1 cellular context compared by ENCODE assay signal in the genomic region with DNA sequence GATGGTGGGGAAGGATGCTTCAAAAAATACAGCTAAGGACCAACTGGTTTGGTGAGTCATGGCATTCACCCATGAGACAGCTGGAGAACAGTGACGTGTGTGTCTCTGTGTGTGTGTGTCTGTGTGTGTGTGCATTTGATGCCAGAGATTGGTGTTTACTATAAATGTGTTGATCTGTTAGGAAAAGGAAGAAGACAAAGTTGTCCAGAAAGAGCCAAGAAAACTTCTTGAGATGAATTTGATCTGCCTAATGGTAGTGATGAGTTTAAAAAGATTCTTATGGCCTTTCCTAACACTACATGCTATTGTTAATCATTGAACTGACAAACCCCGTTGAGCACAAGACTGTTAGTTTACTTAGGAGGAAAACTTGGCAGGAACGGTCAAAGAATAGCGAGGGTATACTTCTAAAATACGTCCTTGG.
TF ChIP-seq lines count a peak whose summit lies in the region.

No MANE protein-coding gene starts in this region.

TF ChIP-seq in HepG2, 621 proteins besides CTCF, POLR2A, EP300 and RAD21 (continued from another document and continues in another):
- TF ChIP-seq, protein P1, sequence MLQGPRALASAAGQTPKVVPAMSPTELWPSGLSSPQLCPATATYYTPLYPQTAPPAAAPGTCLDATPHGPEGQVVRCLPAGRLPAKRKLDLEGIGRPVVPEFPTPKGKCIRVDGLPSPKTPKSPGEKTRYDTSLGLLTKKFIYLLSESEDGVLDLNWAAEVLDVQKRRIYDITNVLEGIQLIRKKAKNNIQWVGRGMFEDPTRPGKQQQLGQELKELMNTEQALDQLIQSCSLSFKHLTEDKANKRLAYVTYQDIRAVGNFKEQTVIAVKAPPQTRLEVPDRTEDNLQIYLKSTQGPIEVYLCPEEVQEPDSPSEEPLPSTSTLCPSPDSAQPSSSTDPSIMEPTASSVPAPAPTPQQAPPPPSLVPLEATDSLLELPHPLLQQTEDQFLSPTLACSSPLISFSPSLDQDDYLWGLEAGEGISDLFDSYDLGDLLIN (CRISPR knock-in tag; IDR thresholded peaks at IDR 0.05; ENCODE audit: borderline replicate concordance): no peak
- TF ChIP-seq NR2F6 (IDR thresholded peaks at IDR 0.05): peak; percentile 15; the same call in 1 of the 2 replicates
- TF ChIP-seq NR2F6 (CRISPR knock-in tag; IDR thresholded peaks at IDR 0.05): peak; percentile 61; the same call in 1 of the 2 replicates
- TF ChIP-seq, protein P2, sequence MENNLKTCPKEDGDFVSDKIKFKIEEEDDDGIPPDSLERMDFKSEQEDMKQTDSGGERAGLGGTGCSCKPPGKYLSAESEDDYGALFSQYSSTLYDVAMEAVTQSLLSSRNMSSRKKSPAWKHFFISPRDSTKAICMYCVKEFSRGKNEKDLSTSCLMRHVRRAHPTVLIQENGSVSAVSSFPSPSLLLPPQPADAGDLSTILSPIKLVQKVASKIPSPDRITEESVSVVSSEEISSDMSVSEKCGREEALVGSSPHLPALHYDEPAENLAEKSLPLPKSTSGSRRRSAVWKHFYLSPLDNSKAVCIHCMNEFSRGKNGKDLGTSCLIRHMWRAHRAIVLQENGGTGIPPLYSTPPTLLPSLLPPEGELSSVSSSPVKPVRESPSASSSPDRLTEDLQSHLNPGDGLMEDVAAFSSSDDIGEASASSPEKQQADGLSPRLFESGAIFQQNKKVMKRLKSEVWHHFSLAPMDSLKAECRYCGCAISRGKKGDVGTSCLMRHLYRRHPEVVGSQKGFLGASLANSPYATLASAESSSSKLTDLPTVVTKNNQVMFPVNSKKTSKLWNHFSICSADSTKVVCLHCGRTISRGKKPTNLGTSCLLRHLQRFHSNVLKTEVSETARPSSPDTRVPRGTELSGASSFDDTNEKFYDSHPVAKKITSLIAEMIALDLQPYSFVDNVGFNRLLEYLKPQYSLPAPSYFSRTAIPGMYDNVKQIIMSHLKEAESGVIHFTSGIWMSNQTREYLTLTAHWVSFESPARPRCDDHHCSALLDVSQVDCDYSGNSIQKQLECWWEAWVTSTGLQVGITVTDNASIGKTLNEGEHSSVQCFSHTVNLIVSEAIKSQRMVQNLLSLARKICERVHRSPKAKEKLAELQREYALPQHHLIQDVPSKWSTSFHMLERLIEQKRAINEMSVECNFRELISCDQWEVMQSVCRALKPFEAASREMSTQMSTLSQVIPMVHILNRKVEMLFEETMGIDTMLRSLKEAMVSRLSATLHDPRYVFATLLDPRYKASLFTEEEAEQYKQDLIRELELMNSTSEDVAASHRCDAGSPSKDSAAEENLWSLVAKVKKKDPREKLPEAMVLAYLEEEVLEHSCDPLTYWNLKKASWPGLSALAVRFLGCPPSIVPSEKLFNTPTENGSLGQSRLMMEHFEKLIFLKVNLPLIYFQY (CRISPR knock-in tag; IDR thresholded peaks at IDR 0.05; ENCODE audit: borderline replicate concordance): no peak
- no peak for TF ChIP-seq ZSCAN29 (CRISPR knock-in tag; conservative IDR thresholded peaks at IDR 0.05)
- TF ChIP-seq JUND (CRISPR knock-in tag; IDR thresholded peaks at IDR 0.05): 0 out of 2 replicates have a peak, but pooled peaks have one; percentile 41
- TF ChIP-seq, protein P3, sequence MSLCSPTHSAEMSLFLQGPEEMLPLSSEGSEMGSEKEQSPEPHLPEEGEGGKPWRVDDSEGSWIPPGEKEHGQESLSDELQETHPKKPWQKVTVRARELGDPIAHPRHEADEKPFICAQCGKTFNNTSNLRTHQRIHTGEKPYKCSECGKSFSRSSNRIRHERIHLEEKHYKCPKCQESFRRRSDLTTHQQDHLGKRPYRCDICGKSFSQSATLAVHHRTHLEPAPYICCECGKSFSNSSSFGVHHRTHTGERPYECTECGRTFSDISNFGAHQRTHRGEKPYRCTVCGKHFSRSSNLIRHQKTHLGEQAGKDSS (CRISPR knock-in tag; IDR thresholded peaks at IDR 0.05; ENCODE audit: borderline replicate concordance, low read depth): no peak
- no peak for TF ChIP-seq ZNF746 (CRISPR knock-in tag; IDR thresholded peaks at IDR 0.05)
- TF ChIP-seq SOX5 (CRISPR knock-in tag; IDR thresholded peaks at IDR 0.05; ENCODE audit: borderline replicate concordance): peak; percentile 85; the same call in 1 of the 2 replicates
- TF ChIP-seq KDM6A (CRISPR knock-in tag; IDR thresholded peaks at IDR 0.05; ENCODE audit: low read depth): peak; percentile 31; the same call in 1 of the 2 replicates
- no peak for TF ChIP-seq TOE1 (CRISPR knock-in tag; IDR thresholded peaks at IDR 0.05)
- TF ChIP-seq GZF1 (CRISPR knock-in tag; IDR thresholded peaks at IDR 0.05): no peak
- no peak for TF ChIP-seq ZNF558 (CRISPR knock-in tag; IDR thresholded peaks at IDR 0.05; ENCODE audit: borderline replicate concordance)
- no peak for TF ChIP-seq CAMTA2 (CRISPR knock-in tag; IDR thresholded peaks at IDR 0.05; ENCODE audit: borderline replicate concordance)
- TF ChIP-seq, protein P4, sequence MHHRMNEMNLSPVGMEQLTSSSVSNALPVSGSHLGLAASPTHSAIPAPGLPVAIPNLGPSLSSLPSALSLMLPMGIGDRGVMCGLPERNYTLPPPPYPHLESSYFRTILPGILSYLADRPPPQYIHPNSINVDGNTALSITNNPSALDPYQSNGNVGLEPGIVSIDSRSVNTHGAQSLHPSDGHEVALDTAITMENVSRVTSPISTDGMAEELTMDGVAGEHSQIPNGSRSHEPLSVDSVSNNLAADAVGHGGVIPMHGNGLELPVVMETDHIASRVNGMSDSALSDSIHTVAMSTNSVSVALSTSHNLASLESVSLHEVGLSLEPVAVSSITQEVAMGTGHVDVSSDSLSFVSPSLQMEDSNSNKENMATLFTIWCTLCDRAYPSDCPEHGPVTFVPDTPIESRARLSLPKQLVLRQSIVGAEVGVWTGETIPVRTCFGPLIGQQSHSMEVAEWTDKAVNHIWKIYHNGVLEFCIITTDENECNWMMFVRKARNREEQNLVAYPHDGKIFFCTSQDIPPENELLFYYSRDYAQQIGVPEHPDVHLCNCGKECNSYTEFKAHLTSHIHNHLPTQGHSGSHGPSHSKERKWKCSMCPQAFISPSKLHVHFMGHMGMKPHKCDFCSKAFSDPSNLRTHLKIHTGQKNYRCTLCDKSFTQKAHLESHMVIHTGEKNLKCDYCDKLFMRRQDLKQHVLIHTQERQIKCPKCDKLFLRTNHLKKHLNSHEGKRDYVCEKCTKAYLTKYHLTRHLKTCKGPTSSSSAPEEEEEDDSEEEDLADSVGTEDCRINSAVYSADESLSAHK (CRISPR knock-in tag; IDR thresholded peaks at IDR 0.05; ENCODE audit: borderline replicate concordance): no peak
- no peak for TF ChIP-seq DR1 (CRISPR knock-in tag; IDR thresholded peaks at IDR 0.05)
- TF ChIP-seq TCF7 (IDR thresholded peaks at IDR 0.05; ENCODE audit: low read depth): peak; percentile 49; the same call in 1 of the 2 replicates
- TF ChIP-seq PLRG1 (conservative IDR thresholded peaks at IDR 0.05): no peak
- TF ChIP-seq THAP11 (CRISPR knock-in tag; IDR thresholded peaks at IDR 0.05): peak; percentile 22; the same call in 1 of the 2 replicates
- TF ChIP-seq SOX6 (IDR thresholded peaks at IDR 0.05): no peak
- TF ChIP-seq SOX6 (CRISPR knock-in tag; IDR thresholded peaks at IDR 0.05): peak; percentile 76
- TF ChIP-seq, protein P5, sequence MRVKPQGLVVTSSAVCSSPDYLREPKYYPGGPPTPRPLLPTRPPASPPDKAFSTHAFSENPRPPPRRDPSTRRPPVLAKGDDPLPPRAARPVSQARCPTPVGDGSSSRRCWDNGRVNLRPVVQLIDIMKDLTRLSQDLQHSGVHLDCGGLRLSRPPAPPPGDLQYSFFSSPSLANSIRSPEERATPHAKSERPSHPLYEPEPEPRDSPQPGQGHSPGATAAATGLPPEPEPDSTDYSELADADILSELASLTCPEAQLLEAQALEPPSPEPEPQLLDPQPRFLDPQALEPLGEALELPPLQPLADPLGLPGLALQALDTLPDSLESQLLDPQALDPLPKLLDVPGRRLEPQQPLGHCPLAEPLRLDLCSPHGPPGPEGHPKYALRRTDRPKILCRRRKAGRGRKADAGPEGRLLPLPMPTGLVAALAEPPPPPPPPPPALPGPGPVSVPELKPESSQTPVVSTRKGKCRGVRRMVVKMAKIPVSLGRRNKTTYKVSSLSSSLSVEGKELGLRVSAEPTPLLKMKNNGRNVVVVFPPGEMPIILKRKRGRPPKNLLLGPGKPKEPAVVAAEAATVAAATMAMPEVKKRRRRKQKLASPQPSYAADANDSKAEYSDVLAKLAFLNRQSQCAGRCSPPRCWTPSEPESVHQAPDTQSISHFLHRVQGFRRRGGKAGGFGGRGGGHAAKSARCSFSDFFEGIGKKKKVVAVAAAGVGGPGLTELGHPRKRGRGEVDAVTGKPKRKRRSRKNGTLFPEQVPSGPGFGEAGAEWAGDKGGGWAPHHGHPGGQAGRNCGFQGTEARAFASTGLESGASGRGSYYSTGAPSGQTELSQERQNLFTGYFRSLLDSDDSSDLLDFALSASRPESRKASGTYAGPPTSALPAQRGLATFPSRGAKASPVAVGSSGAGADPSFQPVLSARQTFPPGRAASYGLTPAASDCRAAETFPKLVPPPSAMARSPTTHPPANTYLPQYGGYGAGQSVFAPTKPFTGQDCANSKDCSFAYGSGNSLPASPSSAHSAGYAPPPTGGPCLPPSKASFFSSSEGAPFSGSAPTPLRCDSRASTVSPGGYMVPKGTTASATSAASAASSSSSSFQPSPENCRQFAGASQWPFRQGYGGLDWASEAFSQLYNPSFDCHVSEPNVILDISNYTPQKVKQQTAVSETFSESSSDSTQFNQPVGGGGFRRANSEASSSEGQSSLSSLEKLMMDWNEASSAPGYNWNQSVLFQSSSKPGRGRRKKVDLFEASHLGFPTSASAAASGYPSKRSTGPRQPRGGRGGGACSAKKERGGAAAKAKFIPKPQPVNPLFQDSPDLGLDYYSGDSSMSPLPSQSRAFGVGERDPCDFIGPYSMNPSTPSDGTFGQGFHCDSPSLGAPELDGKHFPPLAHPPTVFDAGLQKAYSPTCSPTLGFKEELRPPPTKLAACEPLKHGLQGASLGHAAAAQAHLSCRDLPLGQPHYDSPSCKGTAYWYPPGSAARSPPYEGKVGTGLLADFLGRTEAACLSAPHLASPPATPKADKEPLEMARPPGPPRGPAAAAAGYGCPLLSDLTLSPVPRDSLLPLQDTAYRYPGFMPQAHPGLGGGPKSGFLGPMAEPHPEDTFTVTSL (CRISPR knock-in tag; IDR thresholded peaks at IDR 0.05; ENCODE audit: borderline replicate concordance): peak; percentile 75; the same call in 1 of the 2 replicates
- TF ChIP-seq, protein P6, sequence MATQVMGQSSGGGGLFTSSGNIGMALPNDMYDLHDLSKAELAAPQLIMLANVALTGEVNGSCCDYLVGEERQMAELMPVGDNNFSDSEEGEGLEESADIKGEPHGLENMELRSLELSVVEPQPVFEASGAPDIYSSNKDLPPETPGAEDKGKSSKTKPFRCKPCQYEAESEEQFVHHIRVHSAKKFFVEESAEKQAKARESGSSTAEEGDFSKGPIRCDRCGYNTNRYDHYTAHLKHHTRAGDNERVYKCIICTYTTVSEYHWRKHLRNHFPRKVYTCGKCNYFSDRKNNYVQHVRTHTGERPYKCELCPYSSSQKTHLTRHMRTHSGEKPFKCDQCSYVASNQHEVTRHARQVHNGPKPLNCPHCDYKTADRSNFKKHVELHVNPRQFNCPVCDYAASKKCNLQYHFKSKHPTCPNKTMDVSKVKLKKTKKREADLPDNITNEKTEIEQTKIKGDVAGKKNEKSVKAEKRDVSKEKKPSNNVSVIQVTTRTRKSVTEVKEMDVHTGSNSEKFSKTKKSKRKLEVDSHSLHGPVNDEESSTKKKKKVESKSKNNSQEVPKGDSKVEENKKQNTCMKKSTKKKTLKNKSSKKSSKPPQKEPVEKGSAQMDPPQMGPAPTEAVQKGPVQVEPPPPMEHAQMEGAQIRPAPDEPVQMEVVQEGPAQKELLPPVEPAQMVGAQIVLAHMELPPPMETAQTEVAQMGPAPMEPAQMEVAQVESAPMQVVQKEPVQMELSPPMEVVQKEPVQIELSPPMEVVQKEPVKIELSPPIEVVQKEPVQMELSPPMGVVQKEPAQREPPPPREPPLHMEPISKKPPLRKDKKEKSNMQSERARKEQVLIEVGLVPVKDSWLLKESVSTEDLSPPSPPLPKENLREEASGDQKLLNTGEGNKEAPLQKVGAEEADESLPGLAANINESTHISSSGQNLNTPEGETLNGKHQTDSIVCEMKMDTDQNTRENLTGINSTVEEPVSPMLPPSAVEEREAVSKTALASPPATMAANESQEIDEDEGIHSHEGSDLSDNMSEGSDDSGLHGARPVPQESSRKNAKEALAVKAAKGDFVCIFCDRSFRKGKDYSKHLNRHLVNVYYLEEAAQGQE (IDR thresholded peaks at IDR 0.05; ENCODE audit: borderline replicate concordance in 1 of 2, low read depth in 1 of 2, low read length in 2 of 2): 0 out of 4 replicates have a peak, but pooled peaks of 1 of the 2 experiments have one; percentile 3
- TF ChIP-seq ZFP36 (IDR thresholded peaks at IDR 0.05; ENCODE audit: borderline replicate concordance, low read depth, low read length, partially characterized antibody): no peak
- TF ChIP-seq, protein P7, sequence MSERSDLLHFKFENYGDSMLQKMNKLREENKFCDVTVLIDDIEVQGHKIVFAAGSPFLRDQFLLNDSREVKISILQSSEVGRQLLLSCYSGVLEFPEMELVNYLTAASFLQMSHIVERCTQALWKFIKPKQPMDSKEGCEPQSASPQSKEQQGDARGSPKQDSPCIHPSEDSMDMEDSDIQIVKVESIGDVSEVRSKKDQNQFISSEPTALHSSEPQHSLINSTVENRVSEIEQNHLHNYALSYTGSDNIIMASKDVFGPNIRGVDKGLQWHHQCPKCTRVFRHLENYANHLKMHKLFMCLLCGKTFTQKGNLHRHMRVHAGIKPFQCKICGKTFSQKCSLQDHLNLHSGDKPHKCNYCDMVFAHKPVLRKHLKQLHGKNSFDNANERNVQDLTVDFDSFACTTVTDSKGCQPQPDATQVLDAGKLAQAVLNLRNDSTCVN (CRISPR knock-in tag; IDR thresholded peaks at IDR 0.05; ENCODE audit: borderline replicate concordance): no peak
- TF ChIP-seq, protein P8, sequence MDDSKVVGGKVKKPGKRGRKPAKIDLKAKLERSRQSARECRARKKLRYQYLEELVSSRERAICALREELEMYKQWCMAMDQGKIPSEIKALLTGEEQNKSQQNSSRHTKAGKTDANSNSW (CRISPR knock-in tag; IDR thresholded peaks at IDR 0.05; ENCODE audit: borderline replicate concordance): no peak
- no peak for TF ChIP-seq SMARCC2 (IDR thresholded peaks at IDR 0.05)
- no peak for TF ChIP-seq ZNF251 (CRISPR knock-in tag; IDR thresholded peaks at IDR 0.05)
- no peak for TF ChIP-seq ZNF543 (CRISPR knock-in tag; IDR thresholded peaks at IDR 0.05)
- TF ChIP-seq, protein P9, sequence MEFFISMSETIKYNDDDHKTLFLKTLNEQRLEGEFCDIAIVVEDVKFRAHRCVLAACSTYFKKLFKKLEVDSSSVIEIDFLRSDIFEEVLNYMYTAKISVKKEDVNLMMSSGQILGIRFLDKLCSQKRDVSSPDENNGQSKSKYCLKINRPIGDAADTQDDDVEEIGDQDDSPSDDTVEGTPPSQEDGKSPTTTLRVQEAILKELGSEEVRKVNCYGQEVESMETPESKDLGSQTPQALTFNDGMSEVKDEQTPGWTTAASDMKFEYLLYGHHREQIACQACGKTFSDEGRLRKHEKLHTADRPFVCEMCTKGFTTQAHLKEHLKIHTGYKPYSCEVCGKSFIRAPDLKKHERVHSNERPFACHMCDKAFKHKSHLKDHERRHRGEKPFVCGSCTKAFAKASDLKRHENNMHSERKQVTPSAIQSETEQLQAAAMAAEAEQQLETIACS (CRISPR knock-in tag; IDR thresholded peaks at IDR 0.05): no peak
